Comparison of ENCODE assay signal across 23 cellular contexts in genomic region chr5:15385037-15385436, GRCh38.
"Had no signal": no experiment of that assay in that cellular context is flagged by ENCODE, and none has a peak within 500 bp of the region (broad histone marks: within the 10 kb centered on the region; RNA-seq: fewer than 3 reads in every experiment).

No MANE protein-coding gene starts in this region.

- H3K4me1 ChIP-seq: esophagus squamous epithelium, gastrocnemius medialis, heart right ventricle, left lung, lower lobe of right lung had no signal

- H3K27me3 ChIP-seq: esophagus squamous epithelium, gastrocnemius medialis, heart right ventricle, left lung had no signal

- H3K27ac ChIP-seq: epithelial cell of prostate, esophagus squamous epithelium, gastrocnemius medialis, heart right ventricle, left lung, lower lobe of right lung had no signal

- H3K9me3 ChIP-seq: esophagus squamous epithelium, gastrocnemius medialis, heart right ventricle, lower lobe of right lung, mucosa of descending colon had no signal

- H3K4me3 ChIP-seq: esophagus squamous epithelium, gastrocnemius medialis, heart right ventricle, left lung, lower lobe of right lung, mucosa of descending colon had no signal

- H3K4me1 Mint-ChIP-seq: endodermal cell, naive B cell had no signal

- H3K9me3 Mint-ChIP-seq: endodermal cell had no signal

- H3K36me3 Mint-ChIP-seq: mesothelial cell of epicardium, naive B cell had no signal

- H3K4me3 Mint-ChIP-seq: dendritic cell treated with granulocyte-macrophage colony-stimulating factor and Interleukin-4, amounts not matched to agents 40 ng/mL and 50 ng/mL, for 4 days; effector memory CD8-positive, alpha-beta T cell; endodermal cell; mesothelial cell of epicardium; naive B cell had no signal

- H3K27me3 Mint-ChIP-seq: dendritic cell treated with granulocyte-macrophage colony-stimulating factor and Interleukin-4, amounts not matched to agents 40 ng/mL and 50 ng/mL, for 4 days; effector memory CD8-positive, alpha-beta T cell; naive B cell had no signal

- H3K27ac Mint-ChIP-seq: dendritic cell treated with granulocyte-macrophage colony-stimulating factor and Interleukin-4, amounts not matched to agents 40 ng/mL and 50 ng/mL, for 4 days; effector memory CD8-positive, alpha-beta T cell; endodermal cell; mesothelial cell of epicardium; naive B cell had no signal

- DNase-seq: cortex of kidney; effector CD8-positive, alpha-beta T cell; effector memory CD8-positive, alpha-beta T cell; endodermal cell; erythroblast; esophagus squamous epithelium; foreskin fibroblast; foreskin melanocyte; gastrocnemius medialis; glutamatergic neuron; head of caudate nucleus; heart right ventricle; hippocampal formation; left cardiac atrium; left ventricle myocardium superior; lower lobe of right lung; mesenchymal stem cell; mucosa of descending colon; naive B cell had no signal

- H3K36me3 ChIP-seq: esophagus squamous epithelium, gastrocnemius medialis, heart right ventricle, left lung, lower lobe of right lung had no signal
